10 cellular contexts compared by ENCODE assay signal in genomic region chr16:24993722-24994686, GRCh38. TPM values are rescaled to one million over a fixed set of nuclear protein-coding genes. Genes with fewer than 3 reads are reported as not detected.
DNase-seq lines count a peak whose midpoint lies in the region; ATAC-seq, FAIRE-seq and TF ChIP-seq lines count a peak whose summit lies in the region.
"Had no signal": no experiment of that assay in that cellular context is flagged by ENCODE, and none has a peak within 500 bp of the region (broad histone marks: within the 10 kb centered on the region; RNA-seq: fewer than 3 reads in every experiment).

No MANE protein-coding gene starts in this region.

- H3K4me1 ChIP-seq in IMR-90 (ENCODE audit: control insufficient read depth, insufficient read depth, low read length): peaks cover 35% of the 10 kb centered on the region
- H3K4me1 ChIP-seq in kidney (ENCODE audit: control insufficient read depth in 1 of 2, insufficient read depth in 1 of 2, low read depth in 1 of 2, low read length in 2 of 2): peaks cover 6 to 9% of the 10 kb centered on the region in 2 donors

- H3K79me1 ChIP-seq in IMR-90 (ENCODE audit: low read depth in 1 of 2, low read length in 2 of 2): peaks cover 6 to 77% of the 10 kb centered on the region in 2 experiments

- H3K27me3 ChIP-seq in IMR-90 (ENCODE audit: control insufficient read depth, insufficient read depth, low read length): no peaks in the 10 kb centered on the region

- H3K9ac ChIP-seq in IMR-90 (ENCODE audit: low read depth, low read length) (peak overlapping the region; percentile 45), kidney (ENCODE audit: low read length in 2 of 2) (no peak overlapping the region)

- H2AFZ ChIP-seq in IMR-90 (replicated peaks; ENCODE audit: low read length, poor library complexity): no peak overlapping the region

- POLR2A ChIA-PET in IMR-90 (lab: Charles Lee; ENCODE audit: unreplicated experiment): interaction anchor here (0.6 kb wide), 1 partner anchor 88 kb away, joined by 3 read pairs; no protein-coding TSS in a partner anchor

- no peak for TF ChIP-seq POLR2A in IMR-90 (IDR thresholded peaks at IDR 0.05; ENCODE audit: low read depth, low read length)

- TF ChIP-seq CTCF in IMR-90 (conservative IDR thresholded peaks at IDR 0.05; ENCODE audit: low read depth, low read length) (no peak), cardiac fibroblast (IDR thresholded peaks at IDR 0.05; ENCODE audit: low read depth, low read length) (no peak), kidney (IDR thresholded peaks at IDR 0.05; ENCODE audit: borderline replicate concordance, extremely low read depth, insufficient read depth) (no peak)

- H4K5ac ChIP-seq in IMR-90 (ENCODE audit: low read depth, low read length): peak overlapping the region; percentile 89

- H3K14ac ChIP-seq in IMR-90 (replicated peaks; ENCODE audit: low read depth, low read length): peak overlapping the region; percentile 75

- H4K8ac ChIP-seq in IMR-90 (ENCODE audit: low read depth in 2 of 2, low read length in 2 of 2): peak overlapping the region; percentile 14 to 93

- DNase-seq in A172 (ENCODE audit: low spot score) (peak; percentile 97), IMR-90 (peak; percentile 96), cardiac fibroblast (ENCODE audit: low read depth in 2 of 2) (peak; percentile 79 to 92), left colon (peak; percentile 37 to 59), kidney (no peak), NCI-H2029 (lab: John Stamatoyannopoulos, UW) (no peak), SIG-M5 treated with dmso at 0.1 percent for 504 hours (lab: John Stamatoyannopoulos, UW; ENCODE audit: unreplicated experiment) (no peak)
- DNase-seq: cortex of kidney, T-helper 17 cell had no signal

- H2BK5ac ChIP-seq in IMR-90 (ENCODE audit: low read depth, low read length, poor library complexity, severe bottlenecking): peak overlapping the region; percentile 96

- 27% methylated on average over 3 of the region's 11 CpGs; no CpG with 5 or more reads in 1 of the 2 experiments for WGBS in IMR-90 (ENCODE audit: extremely low coverage in 2 of 2, insufficient read length in 1 of 2), 2 experiments

- TF ChIP-seq RAD21 in IMR-90 (IDR thresholded peaks at IDR 0.05; ENCODE audit: low read length): 0 out of 2 replicates have a peak, but pooled peaks have one; percentile 2

- H3K4me3 ChIP-seq in IMR-90 (ENCODE audit: insufficient read depth, low read depth, low read length) (peak overlapping the region; percentile 9; the same call in 1 of the 2 replicates), cardiac fibroblast (replicated peaks in 1 of 2; ENCODE audit: low read depth in 2 of 2, low read length in 2 of 2) (no peak overlapping the region), kidney (ENCODE audit: low read length in 2 of 2) (no peak overlapping the region)

- peak overlapping the region; percentile 91 for H2BK120ac ChIP-seq in IMR-90 (ENCODE audit: low read depth, low read length)

- intact Hi-C loops in IMR-90 (cut with micrococcal nuclease) (no loop called here), left colon (cut with DNase I, micrococcal nuclease) (no loop called here), kidney (cut with DNase I) (no loop called here)

- peak overlapping the region; percentile 79 for H3K56ac ChIP-seq in IMR-90 (ENCODE audit: extremely low read depth, insufficient read depth, low read length)

- H2BK20ac ChIP-seq in IMR-90 (ENCODE audit: low read depth, low read length): peak overlapping the region; percentile 96

- peak overlapping the region; percentile 92 for H4K91ac ChIP-seq in IMR-90 (ENCODE audit: insufficient read depth, low read depth, low read length)

- H3K9me3 ChIP-seq in IMR-90 (ENCODE audit: control insufficient read depth, insufficient read depth, low read length): no peaks in the 10 kb centered on the region
- H3K9me3 ChIP-seq in kidney (ENCODE audit: control insufficient read depth in 1 of 2, low read length in 2 of 2): no peaks in the 10 kb centered on the region

- peaks cover 31% of the 10 kb centered on the region; the same call in 1 of the 2 replicates for H4K20me1 ChIP-seq in IMR-90 (ENCODE audit: insufficient read depth, low read length)

- peak overlapping the region; percentile 93 for H3K18ac ChIP-seq in IMR-90 (ENCODE audit: low read depth, low read length)

- no TSS peak for BruUV-seq in IMR-90 (replicated peaks; lab: Mats Ljungman, UMichigan)

- in situ Hi-C loops in IMR-90 (cut with MboI; ENCODE audit: low sequenced_read_pairs): no loop called here

- H3K23ac ChIP-seq in IMR-90 (ENCODE audit: low read depth, low read length): peak overlapping the region; percentile 80

- H3K36me3 ChIP-seq in IMR-90 (ENCODE audit: control insufficient read depth, insufficient read depth, low read length): peaks cover 4% of the 10 kb centered on the region
- no peaks in the 10 kb centered on the region for H3K36me3 ChIP-seq in kidney (ENCODE audit: control insufficient read depth in 1 of 2, insufficient read depth in 2 of 2, low read length in 2 of 2)

- peak; percentile 91 for ATAC-seq in IMR-90 (ENCODE audit: low read depth)
- ATAC-seq in left colon: peak; percentile 90
- ATAC-seq in HG02763 (IDR thresholded peaks at IDR 0.05; ENCODE audit: unreplicated experiment): no peak
- ATAC-seq: T-helper 17 cell had no signal

- peak overlapping the region; percentile 96 for H3K4ac ChIP-seq in IMR-90 (ENCODE audit: low read depth, low read length)

- H2BK15ac ChIP-seq in IMR-90 (ENCODE audit: low read depth, low read length): peak overlapping the region; percentile 42

- dilution Hi-C loops in IMR-90 (cut with HindIII; ENCODE audit: low sequenced_read_pairs, unreplicated experiment): no loop called here

- peaks cover 39% of the 10 kb centered on the region for H3K9me1 ChIP-seq in IMR-90 (ENCODE audit: insufficient read depth, low read length)

- CTCF ChIA-PET in IMR-90 (lab: Yijun Ruan, JAX): interaction anchor here (0.5 to 1.2 kb wide), 2 partner anchors 141 to 441 kb away, joined by 3 read pairs; no protein-coding TSS in a partner anchor

- peak overlapping the region; percentile 82 for H3K4me2 ChIP-seq in IMR-90 (ENCODE audit: low read depth, low read length)

- H2AK5ac ChIP-seq in IMR-90 (ENCODE audit: low read depth, low read length): peak overlapping the region; percentile 76

- no peak for FAIRE-seq in kidney (lab: Jason Lieb, UNC)

- no peak overlapping the region for H2AK9ac ChIP-seq in IMR-90 (replicated peaks; ENCODE audit: low read depth, low read length, poor library complexity)

- H3K27ac ChIP-seq in IMR-90 (ENCODE audit: insufficient read depth, low read length) (peak overlapping the region; percentile 83), kidney (ENCODE audit: low read depth in 2 of 2, low read length in 2 of 2) (no peak overlapping the region)

TF ChIP-seq in IMR-90, 13 proteins besides CTCF, POLR2A, EP300 and RAD21:
- TF ChIP-seq MAFK (IDR thresholded peaks at IDR 0.05; ENCODE audit: low read depth, low read length) (0 out of 2 replicates have a peak, but pooled peaks have one; percentile 2), SMC3 (IDR thresholded peaks at IDR 0.05; ENCODE audit: low read depth, low read length) (no peak), FOS (IDR thresholded peaks at IDR 0.05; ENCODE audit: low read depth, low read length) (peak; percentile 86), CHD1 (IDR thresholded peaks at IDR 0.05; ENCODE audit: low read depth, low read length) (no peak), NFE2L2 (IDR thresholded peaks at IDR 0.05; ENCODE audit: low read depth, low read length) (0 out of 2 replicates have a peak, but pooled peaks have one; percentile 23), RFX5 (IDR thresholded peaks at IDR 0.05; ENCODE audit: low read depth, low read length) (no peak), RCOR1 (IDR thresholded peaks at IDR 0.05; ENCODE audit: insufficient replicate concordance, low read length) (peak; percentile 50), USF2 (IDR thresholded peaks at IDR 0.05; ENCODE audit: low read depth, low read length) (no peak), CEBPB (IDR thresholded peaks at IDR 0.05; ENCODE audit: low read depth, low read length) (no peak), MXI1 (IDR thresholded peaks at IDR 0.05; ENCODE audit: borderline replicate concordance, low read depth, low read length) (no peak), BHLHE40 (IDR thresholded peaks at IDR 0.05; ENCODE audit: low read depth, low read length) (no peak; the same call in 1 of the 2 replicates), MAZ (IDR thresholded peaks at IDR 0.05; ENCODE audit: borderline replicate concordance, low read depth, low read length) (no peak)
- TF ChIP-seq, protein P1, sequence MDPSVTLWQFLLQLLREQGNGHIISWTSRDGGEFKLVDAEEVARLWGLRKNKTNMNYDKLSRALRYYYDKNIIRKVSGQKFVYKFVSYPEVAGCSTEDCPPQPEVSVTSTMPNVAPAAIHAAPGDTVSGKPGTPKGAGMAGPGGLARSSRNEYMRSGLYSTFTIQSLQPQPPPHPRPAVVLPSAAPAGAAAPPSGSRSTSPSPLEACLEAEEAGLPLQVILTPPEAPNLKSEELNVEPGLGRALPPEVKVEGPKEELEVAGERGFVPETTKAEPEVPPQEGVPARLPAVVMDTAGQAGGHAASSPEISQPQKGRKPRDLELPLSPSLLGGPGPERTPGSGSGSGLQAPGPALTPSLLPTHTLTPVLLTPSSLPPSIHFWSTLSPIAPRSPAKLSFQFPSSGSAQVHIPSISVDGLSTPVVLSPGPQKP (IDR thresholded peaks at IDR 0.05; ENCODE audit: borderline replicate concordance, low read depth, low read length): no peak
TF ChIP-seq in IMR-90: peak in this region for 4.

RNA-seq across cellular contexts. Expression of gene ARHGAP17, which starts 21.2 kb away (rescaled TPM):
- 51.9 and 58.7 TPM in 2 replicates for total RNA-seq in A172 (2014; rRNA removed; shearing (Covaris generic))
- total RNA-seq in IMR-90 (2012; rRNA removed) (27.6 and 29.4 TPM in 2 replicates), left colon (100 to 1,000 TPM; 107 to 129 TPM), kidney (71.8 TPM)
- polyA plus RNA-seq in IMR-90 (2012; rRNA removed) (60.1 and 65.0 TPM in 2 replicates), kidney (ENCODE audit: insufficient read depth, low read depth, low replicate concordance) (26.8 TPM)
- polyA plus RNA-seq in IMR-90 (2012; cell fraction: cytosol; rRNA removed): 40.0 and 40.7 TPM in 2 replicates
- 81.6 and 132 TPM in 2 replicates for polyA plus RNA-seq in IMR-90 (2012; cell fraction: nucleus; rRNA removed; ENCODE audit: low replicate concordance)

Comparison
In these comparisons a context has a peak if more than half of its experiments do, and no peak if none do; other contexts are left out.
1. DNase-seq: peak in A172 (single experiment), IMR-90 (single experiment), cardiac fibroblast (2 of 2) and left colon (2 of 2); none in kidney (single experiment), NCI-H2029 (single experiment) and SIG-M5 treated with dmso at 0.1 percent for 504 hours (single experiment).